In genomic region chr17:79023886-79024771, GRCh38 we compare ENCODE assay signal across 1 cellular context.
TF ChIP-seq lines count a peak whose summit lies in the region.

Gene C1QTNF1, plus strand, starts transcription at chr17:79024169. Its CDS starts 19,800 bp downstream, at chr17:79043969.

TF ChIP-seq in HEK293, 187 proteins besides CTCF, POLR2A, EP300 and RAD21 (continued from another document and continues in another):
- TF ChIP-seq ZNF639 (tag by site-specific recombination; IDR thresholded peaks at IDR 0.05) (no peak), OSR2 (tag by site-specific recombination; IDR thresholded peaks at IDR 0.05) (peak; percentile 7; the same call in 1 of the 2 replicates), PRDM6 (tag by site-specific recombination; IDR thresholded peaks at IDR 0.05) (no peak), ZSCAN23 (tag by site-specific recombination; IDR thresholded peaks at IDR 0.05) (no peak; the same call in 1 of the 2 replicates), SP7 (tag by site-specific recombination; IDR thresholded peaks at IDR 0.05) (0 out of 2 replicates have a peak, but pooled peaks have one; percentile 50), REST (tag by site-specific recombination; IDR thresholded peaks at IDR 0.05) (0 out of 2 replicates have a peak, but pooled peaks have one; percentile 26), KLF1 (tag by site-specific recombination; IDR thresholded peaks at IDR 0.05) (peak; percentile 51), ZNF473 (tag by site-specific recombination; IDR thresholded peaks at IDR 0.05) (no peak), PRDM1 (tag by site-specific recombination; IDR thresholded peaks at IDR 0.05) (peak; percentile 84), SP2 (tag by site-specific recombination; IDR thresholded peaks at IDR 0.05) (peak; percentile 69), ZNF548 (tag by site-specific recombination; IDR thresholded peaks at IDR 0.05) (no peak), SCRT1 (tag by site-specific recombination; IDR thresholded peaks at IDR 0.05; ENCODE audit: borderline replicate concordance) (peak; percentile 81; the same call in 1 of the 2 replicates), ZNF214 (tag by site-specific recombination; IDR thresholded peaks at IDR 0.05; ENCODE audit: borderline replicate concordance) (no peak), ZNF423 (tag by site-specific recombination; IDR thresholded peaks at IDR 0.05) (peak; percentile 52), ZNF626 (tag by site-specific recombination; IDR thresholded peaks at IDR 0.05) (no peak), ZNF555 (tag by site-specific recombination; conservative IDR thresholded peaks at IDR 0.05) (no peak), ZNF184 (tag by site-specific recombination; IDR thresholded peaks at IDR 0.05) (no peak), KLF9 (tag by site-specific recombination; IDR thresholded peaks at IDR 0.05; ENCODE audit: low read depth) (peak; percentile 60), ZNF692 (tag by site-specific recombination; IDR thresholded peaks at IDR 0.05) (0 out of 2 replicates have a peak, but pooled peaks have one; percentile 17), ZFP37 (tag by site-specific recombination; IDR thresholded peaks at IDR 0.05) (peak; percentile 33; the same call in 1 of the 2 replicates), PRDM10 (tag by site-specific recombination; IDR thresholded peaks at IDR 0.05) (peak; percentile 35), HIC1 (tag by site-specific recombination; IDR thresholded peaks at IDR 0.05) (no peak), ZNF660 (tag by site-specific recombination; IDR thresholded peaks at IDR 0.05) (no peak), ZNF629 (tag by site-specific recombination; IDR thresholded peaks at IDR 0.05) (peak; percentile 46), EGR2 (tag by site-specific recombination; IDR thresholded peaks at IDR 0.05; ENCODE audit: low read depth) (peak; percentile 80), ZSCAN16 (tag by site-specific recombination; IDR thresholded peaks at IDR 0.05) (0 out of 2 replicates have a peak, but pooled peaks have one; percentile 6), ZNF518A (tag by site-specific recombination; conservative IDR thresholded peaks at IDR 0.05; ENCODE audit: low read depth) (no peak), ZBTB11 (tag by site-specific recombination; conservative IDR thresholded peaks at IDR 0.05; ENCODE audit: low read depth) (peak; percentile 43), ZNF670 (tag by site-specific recombination; IDR thresholded peaks at IDR 0.05; ENCODE audit: low read depth) (no peak), ZNF488 (tag by site-specific recombination; IDR thresholded peaks at IDR 0.05) (no peak)
